1 cellular context compared by ENCODE assay signal in the genomic region with DNA sequence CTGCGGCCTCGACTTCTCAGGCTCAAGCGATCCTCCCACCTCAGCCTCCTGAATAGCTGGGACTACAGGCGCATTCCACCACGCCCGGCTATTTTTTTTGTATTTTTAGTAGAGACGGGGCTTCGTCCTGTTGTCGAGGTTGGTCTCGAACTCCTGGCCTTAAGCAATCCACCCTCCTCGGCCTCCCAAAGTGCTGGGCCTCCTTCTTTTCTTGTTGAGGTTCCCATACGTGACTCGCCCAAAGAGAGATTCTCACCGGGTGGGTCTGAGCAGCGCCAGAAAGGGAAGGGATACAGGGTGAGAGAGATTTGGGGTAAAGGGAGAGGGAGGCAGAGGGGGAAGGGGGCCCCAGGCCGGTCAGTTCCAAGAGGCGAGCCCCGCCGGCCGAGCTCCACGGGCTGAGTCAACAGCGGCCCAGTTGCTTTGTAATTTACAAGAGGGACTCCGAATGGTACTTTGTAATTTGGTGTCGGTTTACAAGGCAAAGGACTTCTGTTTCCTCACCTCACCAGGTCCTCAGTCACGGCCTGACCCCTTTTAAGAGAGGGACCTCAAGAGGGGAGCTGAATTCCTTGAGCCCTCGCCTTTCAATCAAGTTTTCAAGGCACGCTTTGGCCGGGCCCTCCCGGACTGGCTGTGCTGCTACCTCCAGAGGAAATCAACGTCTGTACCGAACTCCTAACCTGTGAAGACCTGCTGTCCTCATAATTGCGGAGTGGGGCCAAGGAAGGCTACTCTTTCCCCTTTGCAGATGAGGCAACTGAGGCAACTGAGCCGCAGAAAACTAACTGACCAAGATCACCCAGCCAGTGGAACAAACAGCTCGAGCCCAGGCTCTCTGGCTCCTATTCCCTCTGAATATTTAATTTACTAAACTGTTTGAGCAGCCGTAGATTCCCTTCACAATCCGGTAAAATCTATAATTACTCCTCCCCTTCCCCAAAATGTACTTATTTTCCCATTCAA.
TF ChIP-seq lines count a peak whose summit lies in the region.

No MANE protein-coding gene starts in this region.

TF ChIP-seq in WTC11, 78 proteins besides CTCF, POLR2A, EP300 and RAD21 (continued from another document):
- TF ChIP-seq, protein P1, sequence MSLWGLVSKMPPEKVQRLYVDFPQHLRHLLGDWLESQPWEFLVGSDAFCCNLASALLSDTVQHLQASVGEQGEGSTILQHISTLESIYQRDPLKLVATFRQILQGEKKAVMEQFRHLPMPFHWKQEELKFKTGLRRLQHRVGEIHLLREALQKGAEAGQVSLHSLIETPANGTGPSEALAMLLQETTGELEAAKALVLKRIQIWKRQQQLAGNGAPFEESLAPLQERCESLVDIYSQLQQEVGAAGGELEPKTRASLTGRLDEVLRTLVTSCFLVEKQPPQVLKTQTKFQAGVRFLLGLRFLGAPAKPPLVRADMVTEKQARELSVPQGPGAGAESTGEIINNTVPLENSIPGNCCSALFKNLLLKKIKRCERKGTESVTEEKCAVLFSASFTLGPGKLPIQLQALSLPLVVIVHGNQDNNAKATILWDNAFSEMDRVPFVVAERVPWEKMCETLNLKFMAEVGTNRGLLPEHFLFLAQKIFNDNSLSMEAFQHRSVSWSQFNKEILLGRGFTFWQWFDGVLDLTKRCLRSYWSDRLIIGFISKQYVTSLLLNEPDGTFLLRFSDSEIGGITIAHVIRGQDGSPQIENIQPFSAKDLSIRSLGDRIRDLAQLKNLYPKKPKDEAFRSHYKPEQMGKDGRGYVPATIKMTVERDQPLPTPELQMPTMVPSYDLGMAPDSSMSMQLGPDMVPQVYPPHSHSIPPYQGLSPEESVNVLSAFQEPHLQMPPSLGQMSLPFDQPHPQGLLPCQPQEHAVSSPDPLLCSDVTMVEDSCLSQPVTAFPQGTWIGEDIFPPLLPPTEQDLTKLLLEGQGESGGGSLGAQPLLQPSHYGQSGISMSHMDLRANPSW (CRISPR knock-in tag; conservative IDR thresholded peaks at IDR 0.05; ENCODE audit: low read depth), result no peak
- TF ChIP-seq, protein P2, sequence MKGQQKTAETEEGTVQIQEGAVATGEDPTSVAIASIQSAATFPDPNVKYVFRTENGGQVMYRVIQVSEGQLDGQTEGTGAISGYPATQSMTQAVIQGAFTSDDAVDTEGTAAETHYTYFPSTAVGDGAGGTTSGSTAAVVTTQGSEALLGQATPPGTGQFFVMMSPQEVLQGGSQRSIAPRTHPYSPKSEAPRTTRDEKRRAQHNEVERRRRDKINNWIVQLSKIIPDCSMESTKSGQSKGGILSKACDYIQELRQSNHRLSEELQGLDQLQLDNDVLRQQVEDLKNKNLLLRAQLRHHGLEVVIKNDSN (CRISPR knock-in tag; IDR thresholded peaks at IDR 0.05), result no peak
- TF ChIP-seq TEAD1 (CRISPR knock-in tag; IDR thresholded peaks at IDR 0.05), result no peak
